ENCODE assay signal across 21 cellular contexts in the genomic region with DNA sequence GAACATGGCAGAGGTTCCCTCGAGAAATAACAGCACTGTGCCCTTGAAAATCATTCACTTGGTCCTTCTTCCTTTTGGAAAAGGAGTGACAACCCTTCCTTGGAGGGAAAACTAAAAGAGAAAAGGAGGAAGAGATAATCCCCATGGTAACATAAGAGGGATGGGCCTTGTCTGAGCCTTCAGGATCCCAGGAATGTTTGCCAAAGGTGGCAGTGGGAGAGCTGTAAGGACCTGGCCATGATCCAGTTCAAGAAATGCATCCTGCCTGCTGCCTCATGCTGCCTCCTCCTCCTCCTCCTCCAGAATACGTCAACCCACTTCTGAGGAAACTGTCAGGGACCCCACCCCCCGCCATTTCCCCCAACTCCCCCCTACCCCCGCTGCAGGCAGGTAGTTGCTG.
A peak's percentile ranks its signal among the peaks of the same experiment; 100 is the strongest.
DNase-seq lines count a peak whose midpoint lies in the region; ATAC-seq and TF ChIP-seq lines count a peak whose summit lies in the region.
"Had no signal": no experiment of that assay in that cellular context is flagged by ENCODE, and none has a peak within 500 bp of the region (broad histone marks: within the 10 kb centered on the region; RNA-seq: fewer than 3 reads in every experiment).

No MANE protein-coding gene starts in this region.

- H3K36me3 ChIP-seq in neuronal stem cell (replicated peaks in 1 of 2; ENCODE audit: control insufficient read depth in 2 of 2, insufficient read depth in 2 of 2, low read length in 2 of 2): no peaks in the 10 kb centered on the region
- H3K36me3 ChIP-seq: MG63, Peyer's patch, SJCRH30 had no signal

- H3K4me1 ChIP-seq in neuronal stem cell (ENCODE audit: control insufficient read depth in 2 of 2, insufficient read depth in 1 of 2, low read depth in 1 of 2, low read length in 2 of 2): peaks cover 0 to 4% of the 10 kb centered on the region in 2 donors
- H3K4me1 ChIP-seq: SJCRH30 had no signal

- H3K27me3 Mint-ChIP-seq in immature natural killer cell (ENCODE audit: low read depth in 3 of 3): peaks cover 5 to 11% (median 11%) of the 10 kb centered on the region in 3 donors

- H3K27ac Mint-ChIP-seq in immature natural killer cell: no peak overlapping the region
- H3K27ac Mint-ChIP-seq: T-cell had no signal

- H3K9ac ChIP-seq in neuronal stem cell (ENCODE audit: low read depth, low read length, poor library complexity): no peak overlapping the region

- DNase-seq in COR-L47 (lab: John Stamatoyannopoulos, UW) (peak; percentile 41), LNCaP clone FGC (ENCODE audit: low read depth) (peak; percentile 3), cerebellar cortex (ENCODE audit: low spot score) (peak; percentile 58), neuronal stem cell (ENCODE audit: low spot score) (no peak), islet precursor cell (no peak), immature natural killer cell (no peak)
- DNase-seq: CD8-positive, alpha-beta memory T cell; DMS53; EL; MG63; NCI-H1048; NCI-H1436 treated with DMSO at 0.1 percent for 48 hours; NCI-H2029 treated with DMSO at 0.1 percent for 48 hours; NCI-H446; NCI-H526 treated with DMSO at 0.1 percent for 48 hours; Peyer's patch; SJCRH30; T-cell had no signal

- no CpG with 5 or more reads among the region's 4 CpGs for WGBS in neuronal stem cell (ENCODE audit: extremely low coverage in 2 of 2, insufficient read length in 2 of 2, insufficient replicate concordance in 1 of 2), 2 donors

- H3K18ac ChIP-seq in neuronal stem cell (ENCODE audit: low read length): peak overlapping the region; percentile 36

- H2AFZ ChIP-seq in neuronal stem cell (ENCODE audit: low read length): no peak overlapping the region

- no peaks in the 10 kb centered on the region for H3K27me3 ChIP-seq in neuronal stem cell (ENCODE audit: control insufficient read depth in 3 of 3, insufficient read depth in 3 of 3, low read depth in 1 of 3, low read length in 3 of 3)
- H3K27me3 ChIP-seq: MG63, Peyer's patch, SJCRH30 had no signal

- H3K4me3 ChIP-seq in LNCaP clone FGC (ENCODE audit: low read depth, low read length) (no peak overlapping the region), neuronal stem cell (ENCODE audit: low read length in 2 of 2) (no peak overlapping the region)
- H3K4me3 ChIP-seq: MG63, Peyer's patch, SJCRH30 had no signal

- H3K14ac ChIP-seq in neuronal stem cell (ENCODE audit: low read length): no peak overlapping the region

- no peak overlapping the region for H3K27ac ChIP-seq in neuronal stem cell (replicated peaks; ENCODE audit: low read length)
- H3K27ac ChIP-seq: C4-2B, Peyer's patch, SJCRH30 had no signal

- no peak overlapping the region for H3K4me3 Mint-ChIP-seq in immature natural killer cell
- H3K4me3 Mint-ChIP-seq: CD8-positive, alpha-beta memory T cell; IgD-negative memory B cell; T-cell had no signal

- H2BK5ac ChIP-seq in neuronal stem cell (ENCODE audit: low read length): no peak overlapping the region

- H2BK12ac ChIP-seq in neuronal stem cell (ENCODE audit: low read length): no peak overlapping the region

- H3K4me2 ChIP-seq in neuronal stem cell (ENCODE audit: insufficient read depth, low read length, poor library complexity, severe bottlenecking): no peak overlapping the region

- H3K4ac ChIP-seq in neuronal stem cell (ENCODE audit: low read length): no peak overlapping the region

- no peak overlapping the region for H4K8ac ChIP-seq in neuronal stem cell (ENCODE audit: low read depth, low read length)

- no peak overlapping the region for H2BK120ac ChIP-seq in neuronal stem cell (ENCODE audit: low read depth, low read length)

- no peaks in the 10 kb centered on the region for H3K9me3 ChIP-seq in neuronal stem cell (replicated peaks in 1 of 2; ENCODE audit: control insufficient read depth in 2 of 2, insufficient read depth in 1 of 2, low read depth in 1 of 2, low read length in 2 of 2)
- H3K9me3 ChIP-seq: MG63, Peyer's patch, SJCRH30 had no signal

- no peaks in the 10 kb centered on the region for H3K79me1 ChIP-seq in neuronal stem cell (ENCODE audit: low read depth, low read length)

- ATAC-seq in GM21737 (IDR thresholded peaks at IDR 0.05; ENCODE audit: unreplicated experiment): no peak
- ATAC-seq: T-cell had no signal

- H2BK15ac ChIP-seq in neuronal stem cell (ENCODE audit: low read length): no peak overlapping the region

- H3K9me3 Mint-ChIP-seq in immature natural killer cell: peaks cover 0 to 5% (median 0%) of the 10 kb centered on the region in 6 donors
- H3K9me3 Mint-ChIP-seq: CD8-positive, alpha-beta memory T cell; T-cell had no signal

- H2AK5ac ChIP-seq in neuronal stem cell (ENCODE audit: low read depth, low read length): no peak overlapping the region

- H3K36me3 Mint-ChIP-seq in immature natural killer cell: no peaks in the 10 kb centered on the region
- H3K36me3 Mint-ChIP-seq: CD8-positive, alpha-beta memory T cell; T-cell had no signal

- H3K23ac ChIP-seq in neuronal stem cell (ENCODE audit: low read depth, low read length, poor library complexity): no peak overlapping the region

- no peaks in the 10 kb centered on the region for H3K4me1 Mint-ChIP-seq in immature natural killer cell
- H3K4me1 Mint-ChIP-seq: CD8-positive, alpha-beta memory T cell; T-cell had no signal

- TF ChIP-seq CTCF in LNCaP clone FGC (IDR thresholded peaks at IDR 0.05; ENCODE audit: control insufficient read depth, extremely low read depth, insufficient read depth): no peak

- no peak overlapping the region for H4K91ac ChIP-seq in neuronal stem cell (ENCODE audit: low read depth, low read length, poor library complexity)

Comparison
In these comparisons a context has a peak if more than half of its experiments do, and no peak if none do; other contexts are left out.
1. DNase-seq: peak in COR-L47 (single experiment), LNCaP clone FGC (single experiment) and cerebellar cortex (single experiment); none in neuronal stem cell (single experiment), islet precursor cell (single experiment) and immature natural killer cell (0 of 3).